Comparison of ENCODE assay signal across 35 cellular contexts in the genomic region with DNA sequence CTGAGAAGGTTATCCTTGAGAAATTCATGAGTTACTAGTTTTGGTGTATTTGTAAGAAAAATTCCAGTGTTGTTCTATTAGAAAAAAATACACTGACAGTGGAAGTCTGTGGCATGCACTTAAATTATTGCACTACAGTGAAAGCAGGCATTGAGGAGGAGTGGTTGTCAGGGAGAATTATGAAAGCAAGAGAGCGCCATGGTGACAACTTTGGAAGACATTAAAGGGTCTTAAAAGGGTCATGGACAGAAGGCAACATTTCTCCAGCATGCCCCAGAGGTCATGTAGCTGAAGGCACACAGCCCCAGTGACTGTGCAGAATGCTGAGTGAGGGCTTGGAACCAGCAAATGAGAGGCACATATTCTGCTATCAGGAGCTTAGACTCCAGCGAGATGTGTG.
"Had no signal": no experiment of that assay in that cellular context is flagged by ENCODE, and none has a peak within 500 bp of the region (broad histone marks: within the 10 kb centered on the region; RNA-seq: fewer than 3 reads in every experiment).

No MANE protein-coding gene starts in this region.

- H3K27ac Mint-ChIP-seq: activated B cell treated with CpG ODN at 0.5 μM for 24 hours; activated CD4-positive, alpha-beta memory T cell treated with anti-CD3 and anti-CD28 coated beads for 36 hours; activated CD4-positive, alpha-beta T cell treated with anti-CD3 and anti-CD28 coated beads, Interleukin-2, amount 10 ng/mL, durations not matched to agents 24 days and 14 days; activated CD8-positive, alpha-beta T cell treated with anti-CD3 and anti-CD28 coated beads for 36 hours; activated naive CD4-positive, alpha-beta T cell treated with anti-CD3 and anti-CD28 coated beads for 36 hours; activated naive CD4-positive, alpha-beta T cell treated with anti-CD3 and anti-CD28 coated beads, Interleukin-2, amount 50 U/mL, for 72 hours; activated naive CD8-positive, alpha-beta T cell treated with anti-CD3 and anti-CD28 coated beads for 36 hours; activated T-cell treated with anti-CD3 and anti-CD28 coated beads, Interleukin-2, amount 50 U/mL, for 72 hours; activated T-helper 1 cell treated with anti-CD3 and anti-CD28 coated beads, Interleukin-12 subunit alpha, Interleukin-12 subunit beta, Interleukin-2, Interleukin-4 antibody, amounts not matched to agents 30 ng/mL and 10 ng/mL and 1 ng/mL, durations not matched to agents 14 hours and 24 hours and 36 hours; activated T-helper 17 cell treated with anti-CD3 and anti-CD28 coated beads, Interleukin-2, amount 50 U/mL, for 72 hours; T-helper 1 cell treated with Interleukin-12 subunit alpha and Interleukin-12 subunit beta and Interleukin-4 antibody, amounts not matched to agents 30 μg/mL and 1 μg/mL, for 36 hours; T-helper 2 cell treated with Interferon-gamma antibody and Interleukin-4, amounts not matched to agents 5 μg/mL and 100 μg/mL, for 36 hours had no signal

- H3K9me3 Mint-ChIP-seq: activated B cell treated with CpG ODN at 0.5 μM for 24 hours; activated CD4-positive, alpha-beta memory T cell treated with anti-CD3 and anti-CD28 coated beads for 36 hours; activated CD4-positive, alpha-beta T cell treated with anti-CD3 and anti-CD28 coated beads, Interleukin-2, amount 10 ng/mL, durations not matched to agents 24 days and 14 days had no signal

- H3K27me3 ChIP-seq: adrenal gland, body of pancreas, brain microvascular endothelial cell, breast epithelium had no signal

- H3K36me3 ChIP-seq: adrenal gland, brain microvascular endothelial cell, breast epithelium had no signal

- H3K27me3 Mint-ChIP-seq: activated B cell treated with CpG ODN at 0.5 μM for 24 hours; activated CD4-positive, alpha-beta memory T cell treated with anti-CD3 and anti-CD28 coated beads for 36 hours; activated CD4-positive, alpha-beta T cell treated with anti-CD3 and anti-CD28 coated beads, Interleukin-2, amount 10 ng/mL, durations not matched to agents 24 days and 14 days; activated CD8-positive, alpha-beta T cell treated with anti-CD3 and anti-CD28 coated beads for 36 hours; activated naive CD8-positive, alpha-beta T cell treated with anti-CD3 and anti-CD28 coated beads for 36 hours; activated T-helper 17 cell treated with anti-CD3 and anti-CD28 coated beads, Interleukin-2, amount 50 U/mL, for 72 hours had no signal

- H3K4me1 Mint-ChIP-seq: activated B cell treated with CpG ODN at 0.5 μM for 24 hours; activated CD4-positive, alpha-beta T cell treated with anti-CD3 and anti-CD28 coated beads, Interleukin-2, amount 10 ng/mL, durations not matched to agents 24 days and 14 days; activated naive CD8-positive, alpha-beta T cell treated with anti-CD3 and anti-CD28 coated beads for 36 hours; activated T-helper 17 cell treated with anti-CD3 and anti-CD28 coated beads, Interleukin-2, amount 50 U/mL, for 72 hours had no signal

- H3K4me3 ChIP-seq: adrenal gland, body of pancreas, breast epithelium had no signal

- ATAC-seq: activated CD8-positive, alpha-beta T cell treated with anti-CD3 and anti-CD28 coated beads for 36 hours; activated naive CD4-positive, alpha-beta T cell treated with anti-CD3 and anti-CD28 coated beads, Interleukin-2, amount 50 U/mL, for 72 hours; activated T-cell treated with anti-CD3 and anti-CD28 coated beads, Interleukin-2, amount 50 U/mL, for 4 hours; activated T-cell treated with anti-CD3 and anti-CD28 coated beads, Interleukin-2, amount 50 U/mL, for 72 hours; activated T-helper 17 cell treated with anti-CD3 and anti-CD28 coated beads, Interleukin-2, amount 50 U/mL, for 72 hours; body of pancreas had no signal

- H3K27ac ChIP-seq: adrenal gland, body of pancreas, brain microvascular endothelial cell, breast epithelium, VCaP had no signal

- H3K4me3 Mint-ChIP-seq: activated B cell treated with CpG ODN at 0.5 μM for 24 hours; activated CD4-positive, alpha-beta memory T cell treated with anti-CD3 and anti-CD28 coated beads for 36 hours; activated CD4-positive, alpha-beta T cell treated with anti-CD3 and anti-CD28 coated beads, Interleukin-2, amount 10 ng/mL, durations not matched to agents 24 days and 14 days; activated CD8-positive, alpha-beta T cell treated with anti-CD3 and anti-CD28 coated beads for 36 hours; activated naive CD4-positive, alpha-beta T cell treated with anti-CD3 and anti-CD28 coated beads for 36 hours; activated naive CD8-positive, alpha-beta T cell treated with anti-CD3 and anti-CD28 coated beads for 36 hours; activated T-cell treated with anti-CD3 and anti-CD28 coated beads, Interleukin-2, amount 50 U/mL, for 4 hours; activated T-cell treated with anti-CD3 and anti-CD28 coated beads, Interleukin-2, amount 50 U/mL, for 72 hours; activated T-helper 1 cell treated with anti-CD3 and anti-CD28 coated beads, Interleukin-12 subunit alpha, Interleukin-12 subunit beta, Interleukin-2, Interleukin-4 antibody, amounts not matched to agents 30 ng/mL and 10 ng/mL and 1 ng/mL, durations not matched to agents 14 hours and 24 hours and 36 hours; activated T-helper 17 cell treated with anti-CD3 and anti-CD28 coated beads, Interleukin-2, amount 50 U/mL, for 72 hours; T-helper 1 cell treated with Interleukin-12 subunit alpha and Interleukin-12 subunit beta and Interleukin-4 antibody, amounts not matched to agents 30 μg/mL and 1 μg/mL, for 36 hours; T-helper 2 cell treated with Interferon-gamma antibody and Interleukin-4, amounts not matched to agents 5 μg/mL and 100 μg/mL, for 36 hours had no signal

- H3K9me3 ChIP-seq: adrenal gland, body of pancreas, breast epithelium had no signal

- H3K4me1 ChIP-seq: adrenal gland, body of pancreas, breast epithelium had no signal

- DNase-seq: activated B cell treated with CpG ODN at 0.5 μM for 24 hours; activated CD4-positive, alpha-beta memory T cell treated with anti-CD3 and anti-CD28 coated beads for 36 hours; activated CD4-positive, alpha-beta T cell treated with anti-CD3 and anti-CD28 coated beads for 4 hours; activated CD4-positive, alpha-beta T cell treated with anti-CD3 and anti-CD28 coated beads, Interleukin-2, amount 10 ng/mL, durations not matched to agents 24 days and 14 days; activated CD4-positive, alpha-beta T cell treated with anti-CD3 and anti-CD28 coated beads, Interleukin-2, amount 50 U/mL, for 1 hour; activated CD4-positive, alpha-beta T cell treated with anti-CD3 and anti-CD28 coated beads, Interleukin-2, amount 50 U/mL, for 4 hours; activated CD4-positive, CD25-positive, alpha-beta regulatory T cell treated with anti-CD3 and anti-CD28 coated beads, Interleukin-2, amount 50 U/mL, for 72 hours; activated CD8-positive, alpha-beta memory T cell treated with anti-CD3 and anti-CD28 coated beads, Interleukin-2, amount 50 U/mL, for 4 hours; activated CD8-positive, alpha-beta T cell treated with anti-CD3 and anti-CD28 coated beads for 36 hours; activated effector memory CD4-positive, alpha-beta T cell treated with anti-CD3 and anti-CD28 coated beads, Interleukin-2, amount 50 U/mL, for 16 hours; activated gamma-delta T cell treated with Interleukin-2 at 50 U/mL for 16 hours; activated naive CD4-positive, alpha-beta T cell; activated naive CD4-positive, alpha-beta T cell treated with anti-CD3 and anti-CD28 coated beads for 36 hours; activated naive CD4-positive, alpha-beta T cell treated with anti-CD3 and anti-CD28 coated beads, Interleukin-2, amount 50 U/mL, for 16 hours; activated naive CD8-positive, alpha-beta T cell treated with anti-CD3 and anti-CD28 coated beads for 36 hours; activated T-cell treated with anti-CD3 and anti-CD28 coated beads for 4 hours; activated T-cell treated with anti-CD3 and anti-CD28 coated beads, Interleukin-2, amount 50 U/mL, for 1 hour; activated T-cell treated with anti-CD3 and anti-CD28 coated beads, Interleukin-2, amount 50 U/mL, for 4 hours; activated T-cell treated with anti-CD3 and anti-CD28 coated beads, Interleukin-2, amount 50 U/mL, for 72 hours; adrenal gland; amniotic stem cell; aorta; body of pancreas; brain microvascular endothelial cell; SW 1271; T-helper 1 cell; T-helper 2 cell; T-helper 9 cell had no signal

- H3K36me3 Mint-ChIP-seq: activated CD4-positive, alpha-beta memory T cell treated with anti-CD3 and anti-CD28 coated beads for 36 hours; activated naive CD4-positive, alpha-beta T cell treated with anti-CD3 and anti-CD28 coated beads, Interleukin-2, amount 50 U/mL, for 72 hours; activated naive CD8-positive, alpha-beta T cell treated with anti-CD3 and anti-CD28 coated beads for 36 hours had no signal
